In the genomic region with DNA sequence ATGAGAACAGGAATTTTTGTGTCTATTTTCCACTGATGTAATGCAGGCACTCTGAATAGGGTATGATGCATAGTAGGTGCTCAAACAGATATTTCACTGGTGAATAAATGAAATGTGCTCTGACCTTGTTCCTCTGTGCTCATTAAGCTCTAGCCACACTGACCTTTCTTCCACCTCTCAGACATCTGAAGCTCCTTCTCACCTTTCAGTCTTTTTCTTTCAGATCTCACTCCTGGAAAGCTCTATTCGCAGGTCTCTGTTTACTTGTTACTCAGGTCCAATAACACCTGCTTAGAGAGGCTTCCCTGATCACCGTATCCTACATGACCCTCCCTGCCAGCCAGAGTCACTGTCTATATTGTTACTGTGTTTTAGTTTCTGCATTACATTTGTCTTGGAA, we compare ENCODE assay signal across 2 cellular contexts.
TF ChIP-seq lines count a peak whose summit lies in the region.

No MANE protein-coding gene starts in this region.

TF ChIP-seq in liver, 16 proteins besides CTCF, POLR2A, EP300 and RAD21:
- TF ChIP-seq, protein P1, sequence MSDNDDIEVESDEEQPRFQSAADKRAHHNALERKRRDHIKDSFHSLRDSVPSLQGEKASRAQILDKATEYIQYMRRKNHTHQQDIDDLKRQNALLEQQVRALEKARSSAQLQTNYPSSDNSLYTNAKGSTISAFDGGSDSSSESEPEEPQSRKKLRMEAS (IDR thresholded peaks at IDR 0.05), result no peak
- TF ChIP-seq EGR1 (IDR thresholded peaks at IDR 0.05; ENCODE audit: low read depth in 2 of 2), result no peak
- TF ChIP-seq RXRA (IDR thresholded peaks at IDR 0.05), result no peak
- TF ChIP-seq GABPA (IDR thresholded peaks at IDR 0.05 in 1 of 2, conservative IDR thresholded peaks at IDR 0.05 in 1 of 2), result no peak
- TF ChIP-seq, protein P2, sequence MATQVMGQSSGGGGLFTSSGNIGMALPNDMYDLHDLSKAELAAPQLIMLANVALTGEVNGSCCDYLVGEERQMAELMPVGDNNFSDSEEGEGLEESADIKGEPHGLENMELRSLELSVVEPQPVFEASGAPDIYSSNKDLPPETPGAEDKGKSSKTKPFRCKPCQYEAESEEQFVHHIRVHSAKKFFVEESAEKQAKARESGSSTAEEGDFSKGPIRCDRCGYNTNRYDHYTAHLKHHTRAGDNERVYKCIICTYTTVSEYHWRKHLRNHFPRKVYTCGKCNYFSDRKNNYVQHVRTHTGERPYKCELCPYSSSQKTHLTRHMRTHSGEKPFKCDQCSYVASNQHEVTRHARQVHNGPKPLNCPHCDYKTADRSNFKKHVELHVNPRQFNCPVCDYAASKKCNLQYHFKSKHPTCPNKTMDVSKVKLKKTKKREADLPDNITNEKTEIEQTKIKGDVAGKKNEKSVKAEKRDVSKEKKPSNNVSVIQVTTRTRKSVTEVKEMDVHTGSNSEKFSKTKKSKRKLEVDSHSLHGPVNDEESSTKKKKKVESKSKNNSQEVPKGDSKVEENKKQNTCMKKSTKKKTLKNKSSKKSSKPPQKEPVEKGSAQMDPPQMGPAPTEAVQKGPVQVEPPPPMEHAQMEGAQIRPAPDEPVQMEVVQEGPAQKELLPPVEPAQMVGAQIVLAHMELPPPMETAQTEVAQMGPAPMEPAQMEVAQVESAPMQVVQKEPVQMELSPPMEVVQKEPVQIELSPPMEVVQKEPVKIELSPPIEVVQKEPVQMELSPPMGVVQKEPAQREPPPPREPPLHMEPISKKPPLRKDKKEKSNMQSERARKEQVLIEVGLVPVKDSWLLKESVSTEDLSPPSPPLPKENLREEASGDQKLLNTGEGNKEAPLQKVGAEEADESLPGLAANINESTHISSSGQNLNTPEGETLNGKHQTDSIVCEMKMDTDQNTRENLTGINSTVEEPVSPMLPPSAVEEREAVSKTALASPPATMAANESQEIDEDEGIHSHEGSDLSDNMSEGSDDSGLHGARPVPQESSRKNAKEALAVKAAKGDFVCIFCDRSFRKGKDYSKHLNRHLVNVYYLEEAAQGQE (IDR thresholded peaks at IDR 0.05), result no peak
- no peak for TF ChIP-seq YY1 (IDR thresholded peaks at IDR 0.05)
- TF ChIP-seq JUND (IDR thresholded peaks at IDR 0.05), result no peak
- TF ChIP-seq SP1 (IDR thresholded peaks at IDR 0.05), result no peak

TF ChIP-seq in HepG2, 621 proteins besides CTCF, POLR2A, EP300 and RAD21:
- TF ChIP-seq ARNT2 (CRISPR knock-in tag; IDR thresholded peaks at IDR 0.05; ENCODE audit: low read depth), result no peak
- no peak for TF ChIP-seq NCOA1 (CRISPR knock-in tag; IDR thresholded peaks at IDR 0.05)
- no peak for TF ChIP-seq MTF2 (CRISPR knock-in tag; IDR thresholded peaks at IDR 0.05; ENCODE audit: borderline replicate concordance)
- TF ChIP-seq, protein P3, sequence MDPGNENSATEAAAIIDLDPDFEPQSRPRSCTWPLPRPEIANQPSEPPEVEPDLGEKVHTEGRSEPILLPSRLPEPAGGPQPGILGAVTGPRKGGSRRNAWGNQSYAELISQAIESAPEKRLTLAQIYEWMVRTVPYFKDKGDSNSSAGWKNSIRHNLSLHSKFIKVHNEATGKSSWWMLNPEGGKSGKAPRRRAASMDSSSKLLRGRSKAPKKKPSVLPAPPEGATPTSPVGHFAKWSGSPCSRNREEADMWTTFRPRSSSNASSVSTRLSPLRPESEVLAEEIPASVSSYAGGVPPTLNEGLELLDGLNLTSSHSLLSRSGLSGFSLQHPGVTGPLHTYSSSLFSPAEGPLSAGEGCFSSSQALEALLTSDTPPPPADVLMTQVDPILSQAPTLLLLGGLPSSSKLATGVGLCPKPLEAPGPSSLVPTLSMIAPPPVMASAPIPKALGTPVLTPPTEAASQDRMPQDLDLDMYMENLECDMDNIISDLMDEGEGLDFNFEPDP (CRISPR knock-in tag; conservative IDR thresholded peaks at IDR 0.05), result no peak
- no peak for TF ChIP-seq ZNF367 (CRISPR knock-in tag; IDR thresholded peaks at IDR 0.05; ENCODE audit: borderline replicate concordance)
- TF ChIP-seq MAFF (IDR thresholded peaks at IDR 0.05; ENCODE audit: low read depth, low read length), result no peak
- no peak for TF ChIP-seq CHD2 (IDR thresholded peaks at IDR 0.05; ENCODE audit: low read depth, low read length)
- no peak for TF ChIP-seq IRF2 (CRISPR knock-in tag; IDR thresholded peaks at IDR 0.05)
- TF ChIP-seq PAWR (CRISPR knock-in tag; IDR thresholded peaks at IDR 0.05; ENCODE audit: borderline replicate concordance), result no peak
- TF ChIP-seq TBP (CRISPR knock-in tag; IDR thresholded peaks at IDR 0.05), result no peak
- TF ChIP-seq ZNF24 (IDR thresholded peaks at IDR 0.05), result no peak
- no peak for TF ChIP-seq ZNF121 (CRISPR knock-in tag; IDR thresholded peaks at IDR 0.05)
- TF ChIP-seq MLLT10 (CRISPR knock-in tag; IDR thresholded peaks at IDR 0.05), result no peak
- TF ChIP-seq CEBPG (CRISPR knock-in tag; IDR thresholded peaks at IDR 0.05), result no peak
- no peak for TF ChIP-seq CREM (IDR thresholded peaks at IDR 0.05)
- no peak for TF ChIP-seq CREM (CRISPR knock-in tag; IDR thresholded peaks at IDR 0.05)
- no peak for TF ChIP-seq REXO4 (CRISPR knock-in tag; IDR thresholded peaks at IDR 0.05; ENCODE audit: borderline replicate concordance)
